Comparison of ENCODE assay signal across 28 cellular contexts in genomic region chr1:243912347-243912746, GRCh38.
"Had no signal": no experiment of that assay in that cellular context is flagged by ENCODE, and none has a peak within 500 bp of the region (broad histone marks: within the 10 kb centered on the region; RNA-seq: fewer than 3 reads in every experiment).

No MANE protein-coding gene starts in this region.

- DNase-seq: stimulated activated CD4-positive, alpha-beta T cell treated with anti-CD3 and anti-CD28 coated beads, Interleukin-2, amount 100 ng/mL, for 48 hours; stimulated activated CD4-positive, alpha-beta T cell treated with anti-CD3 and anti-CD28 coated beads, Interleukin-4, amount 100 ng/mL, for 1 hour; stimulated activated CD4-positive, alpha-beta T cell treated with anti-CD3 and anti-CD28 coated beads, Interleukin-4, amount 100 ng/mL, for 24 hours; stimulated activated CD4-positive, alpha-beta T cell treated with anti-CD3 and anti-CD28 coated beads, Interleukin-4, amount 100 ng/mL, for 4 hours; stimulated activated CD8-positive, alpha-beta memory T cell treated with anti-CD3 and anti-CD28 coated beads, Interleukin-4, amount 100 ng/mL, for 48 hours; stimulated activated naive B cell treated with anti-CD40 and anti-IgM and Interleukin-4, amounts not matched to agents 10 μg/mL and 1 μg/mL and 100 μg/mL, for 72 hours; stimulated activated naive CD4-positive, alpha-beta T cell; stimulated activated naive CD4-positive, alpha-beta T cell treated with Interleukin-2 at 50 U/mL for 16 hours; stimulated activated naive CD8-positive, alpha-beta T cell treated with anti-CD3 and anti-CD28 coated beads, Interleukin-15, amount 100 ng/mL, for 72 hours; stimulated activated naive CD8-positive, alpha-beta T cell treated with anti-CD3 and anti-CD28 coated beads, Interleukin-15, Interleukin-2, amounts not matched to agents 100 U/mL and 50 U/mL, for 24 hours; stomach; substantia nigra; thyroid gland; tibial artery; transverse colon; trophoblast cell; upper lobe of left lung; upper lobe of right lung; uterus had no signal

- ATAC-seq: stimulated activated effector memory CD8-positive, alpha-beta T cell treated with anti-CD3 and anti-CD28 coated beads, Interleukin-12 subunit alpha, Interleukin-12 subunit beta, amount 100 ng/mL, for 72 hours; stimulated activated memory B cell treated with anti-CD40 and anti-IgM and Interleukin-4, amounts not matched to agents 10 μg/mL and 1 μg/mL and 100 μg/mL, for 72 hours; stimulated activated naive B cell treated with anti-CD40 and anti-IgM and Interleukin-4, amounts not matched to agents 10 μg/mL and 1 μg/mL and 100 μg/mL, for 72 hours; stimulated activated naive CD8-positive, alpha-beta T cell treated with anti-CD3 and anti-CD28 coated beads, Interleukin-15, amount 100 ng/mL, for 72 hours; stimulated activated naive CD8-positive, alpha-beta T cell treated with anti-CD3 and anti-CD28 coated beads, Interleukin-15, Interleukin-2, amounts not matched to agents 100 U/mL and 50 U/mL, for 24 hours; upper lobe of right lung had no signal

- H3K4me1 ChIP-seq: uterus had no signal

- H3K27me3 ChIP-seq: tibial artery, uterus, vagina had no signal

- H3K4me3 ChIP-seq: stomach, suprapubic skin, thoracic aorta, thyroid gland, tibial artery, tibial nerve, transverse colon, upper lobe of left lung, upper lobe of right lung, uterus, vagina had no signal

- FAIRE-seq: urothelium cell line had no signal

- H3K4me3 Mint-ChIP-seq: stimulated activated effector memory CD8-positive, alpha-beta T cell treated with anti-CD3 and anti-CD28 coated beads, Interleukin-12 subunit alpha, Interleukin-12 subunit beta, amount 100 ng/mL, for 72 hours; stimulated activated memory B cell treated with anti-CD40 and anti-IgM and Interleukin-4, amounts not matched to agents 10 μg/mL and 1 μg/mL and 100 μg/mL, for 72 hours; stimulated activated naive B cell treated with anti-CD40 and anti-IgM and Interleukin-4, amounts not matched to agents 10 μg/mL and 1 μg/mL and 100 μg/mL, for 72 hours; stimulated activated naive CD8-positive, alpha-beta T cell treated with anti-CD3 and anti-CD28 coated beads, Interleukin-15, amount 100 ng/mL, for 72 hours; stimulated activated naive CD8-positive, alpha-beta T cell treated with anti-CD3 and anti-CD28 coated beads, Interleukin-15, Interleukin-2, amounts not matched to agents 100 ng/mL and 50 ng/mL, for 24 hours; type B pancreatic cell had no signal

- H3K9me3 ChIP-seq: stomach, suprapubic skin, thoracic aorta, thyroid gland, tibial artery, tibial nerve, transverse colon, upper lobe of left lung, upper lobe of right lung, uterus, vagina had no signal

- H3K36me3 Mint-ChIP-seq: stimulated activated effector memory CD8-positive, alpha-beta T cell treated with anti-CD3 and anti-CD28 coated beads, Interleukin-12 subunit alpha, Interleukin-12 subunit beta, amount 100 ng/mL, for 72 hours; stimulated activated memory B cell treated with anti-CD40 and anti-IgM and Interleukin-4, amounts not matched to agents 10 μg/mL and 1 μg/mL and 100 μg/mL, for 72 hours; type B pancreatic cell had no signal

- H3K27ac ChIP-seq: stomach, suprapubic skin, thoracic aorta, thyroid gland, tibial artery, tibial nerve, transverse colon, upper lobe of left lung, upper lobe of right lung, uterus, vagina had no signal

- H3K27ac Mint-ChIP-seq: stimulated activated effector memory CD8-positive, alpha-beta T cell treated with anti-CD3 and anti-CD28 coated beads, Interleukin-12 subunit alpha, Interleukin-12 subunit beta, amount 100 ng/mL, for 72 hours; stimulated activated memory B cell treated with anti-CD40 and anti-IgM and Interleukin-4, amounts not matched to agents 10 μg/mL and 1 μg/mL and 100 μg/mL, for 72 hours; stimulated activated naive B cell treated with anti-CD40 and anti-IgM and Interleukin-4, amounts not matched to agents 10 μg/mL and 1 μg/mL and 100 μg/mL, for 72 hours; stimulated activated naive CD8-positive, alpha-beta T cell treated with anti-CD3 and anti-CD28 coated beads, Interleukin-15, amount 100 ng/mL, for 72 hours; stimulated activated naive CD8-positive, alpha-beta T cell treated with anti-CD3 and anti-CD28 coated beads, Interleukin-15, Interleukin-2, amounts not matched to agents 100 ng/mL and 50 ng/mL, for 24 hours; type B pancreatic cell had no signal

- H3K36me3 ChIP-seq: stomach, suprapubic skin, thoracic aorta, thyroid gland, tibial artery, tibial nerve, transverse colon, upper lobe of left lung, upper lobe of right lung, uterus, vagina had no signal

- H3K9me3 Mint-ChIP-seq: stimulated activated effector memory CD8-positive, alpha-beta T cell treated with anti-CD3 and anti-CD28 coated beads, Interleukin-12 subunit alpha, Interleukin-12 subunit beta, amount 100 ng/mL, for 72 hours; stimulated activated memory B cell treated with anti-CD40 and anti-IgM and Interleukin-4, amounts not matched to agents 10 μg/mL and 1 μg/mL and 100 μg/mL, for 72 hours; stimulated activated naive CD8-positive, alpha-beta T cell treated with anti-CD3 and anti-CD28 coated beads, Interleukin-15, amount 100 ng/mL, for 72 hours; stimulated activated naive CD8-positive, alpha-beta T cell treated with anti-CD3 and anti-CD28 coated beads, Interleukin-15, Interleukin-2, amounts not matched to agents 100 ng/mL and 50 ng/mL, for 24 hours; type B pancreatic cell had no signal
